8 cellular contexts compared by ENCODE assay signal in genomic region chr7:127650842-127651555, GRCh38. TPM values are rescaled to one million over a fixed set of nuclear protein-coding genes. Genes with fewer than 3 reads are reported as not detected.
DNase-seq lines count a peak whose midpoint lies in the region; ATAC-seq and TF ChIP-seq lines count a peak whose summit lies in the region.

No MANE protein-coding gene starts in this region.

- no peaks in the 10 kb centered on the region for H3K36me3 ChIP-seq in breast epithelium
- H3K36me3 ChIP-seq in kidney epithelial cell (ENCODE audit: control insufficient read depth, insufficient read depth, low read length): no peaks in the 10 kb centered on the region
- H3K36me3 ChIP-seq in thoracic aorta: no peaks in the 10 kb centered on the region

- H3K4me1 ChIP-seq in breast epithelium (no peaks in the 10 kb centered on the region), thoracic aorta (ENCODE audit: control insufficient read depth in 1 of 2, low read depth in 2 of 2) (peaks cover 22 to 29% of the 10 kb centered on the region in 2 donors)

- peak; percentile 22 for DNase-seq in NOMO-1 treated with DMSO at 0.1 percent for 48 hours (lab: John Stamatoyannopoulos, UW; ENCODE audit: unreplicated experiment)
- no peak for DNase-seq in NOMO-1 treated with dmso at 0.1 percent for 144 hours (lab: John Stamatoyannopoulos, UW; ENCODE audit: unreplicated experiment)
- peak; percentile 77 for DNase-seq in NCI-H2227 (lab: John Stamatoyannopoulos, UW; ENCODE audit: unreplicated experiment)
- no peak for DNase-seq in breast epithelium (ENCODE audit: low spot score in 2 of 2)
- no peak for DNase-seq in kidney epithelial cell (ENCODE audit: low read depth)
- no peak for DNase-seq in thoracic aorta (ENCODE audit: low spot score)
- no peak for DNase-seq in activated CD4-positive, CD25-positive, alpha-beta regulatory T cell treated with anti-CD3 and anti-CD28 coated beads, Interleukin-2, amount 50 U/mL, for 72 hours
- no peak for DNase-seq in AML-193 (lab: John Stamatoyannopoulos, UW)

- TF ChIP-seq CTCF in breast epithelium (IDR thresholded peaks at IDR 0.05) (no peak), kidney epithelial cell (IDR thresholded peaks at IDR 0.05; ENCODE audit: insufficient read depth, low read length, poor library complexity, severe bottlenecking) (no peak), thoracic aorta (IDR thresholded peaks at IDR 0.05) (no peak)

- intact Hi-C loops in breast epithelium (cut with DNase I; ENCODE audit: low total_unique reads): no loop called here

- no peaks in the 10 kb centered on the region for H3K27me3 ChIP-seq in breast epithelium
- H3K27me3 ChIP-seq in kidney epithelial cell (ENCODE audit: control insufficient read depth, insufficient read depth, low read length): no peaks in the 10 kb centered on the region
- H3K27me3 ChIP-seq in thoracic aorta (replicated peaks; ENCODE audit: insufficient read depth): no peaks in the 10 kb centered on the region

- H3K4me3 ChIP-seq in breast epithelium (peak overlapping the region; percentile 78 to 95 (median 87)), kidney epithelial cell (ENCODE audit: low read depth, low read length) (peak overlapping the region; percentile 64), thoracic aorta (peak overlapping the region; percentile 86)

- no peak for ATAC-seq in thoracic aorta (ENCODE audit: insufficient number of reproducible peaks, low FRiP score, low read depth)

- H3K9me3 ChIP-seq in breast epithelium: no peaks in the 10 kb centered on the region
- H3K9me3 ChIP-seq in thoracic aorta: no peaks in the 10 kb centered on the region

- peak overlapping the region; percentile 99 for H3K27ac ChIP-seq in breast epithelium
- peak overlapping the region; percentile 82 to 88 for H3K27ac ChIP-seq in thoracic aorta

- no peak for TF ChIP-seq POLR2A in breast epithelium (IDR thresholded peaks at IDR 0.05)

RNA-seq across cellular contexts. Expression of gene SND1, which starts 1.0 kb away (rescaled TPM):
- total RNA-seq in breast epithelium (100 to 1,000 TPM in 2 of 3 donors, 10 to 100 TPM in 1; 83.5 to 131 (median 120) TPM), kidney epithelial cell (234 and 257 TPM in 2 replicates), thoracic aorta (100 to 1,000 TPM in 1 of 2 donors, 10 to 100 TPM in 1; 91.0 to 111 TPM)

RNA-seq across cellular contexts. Expression of gene PAX4, which starts 33.1 kb away (rescaled TPM):
- total RNA-seq in breast epithelium: not detected
- not detected in 2 replicates for total RNA-seq in kidney epithelial cell
- total RNA-seq in thoracic aorta: not detected

RNA-seq across cellular contexts. Expression of gene FSCN3, which starts 57.5 kb away (rescaled TPM):
- total RNA-seq in breast epithelium: 1 to 10 TPM in 1 of 3 donors, under 1 TPM in 1, not detected in 1; 0.64 to 1.8 TPM
- total RNA-seq in kidney epithelial cell: 4.1 and 5.5 TPM in 2 replicates
- total RNA-seq in thoracic aorta: 1 to 10 TPM in 1 of 2 donors, not detected in 1; 2.0 TPM

Comparison
In these comparisons a context has a peak if more than half of its experiments do, and no peak if none do; other contexts are left out.
1. DNase-seq: peak in NOMO-1 treated with DMSO at 0.1 percent for 48 hours (single experiment) and NCI-H2227 (single experiment); none in NOMO-1 treated with dmso at 0.1 percent for 144 hours (single experiment), breast epithelium (0 of 2), kidney epithelial cell (single experiment), thoracic aorta (single experiment), activated CD4-positive, CD25-positive, alpha-beta regulatory T cell treated with anti-CD3 and anti-CD28 coated beads, Interleukin-2, amount 50 U/mL, for 72 hours (single experiment) and AML-193 (0 of 2).
2. Peak in every context shown above with its lines, with median percentiles within 50 percentile points of each other: H3K4me3 ChIP-seq.